ENCODE assay signal across 23 cellular contexts in the genomic region with DNA sequence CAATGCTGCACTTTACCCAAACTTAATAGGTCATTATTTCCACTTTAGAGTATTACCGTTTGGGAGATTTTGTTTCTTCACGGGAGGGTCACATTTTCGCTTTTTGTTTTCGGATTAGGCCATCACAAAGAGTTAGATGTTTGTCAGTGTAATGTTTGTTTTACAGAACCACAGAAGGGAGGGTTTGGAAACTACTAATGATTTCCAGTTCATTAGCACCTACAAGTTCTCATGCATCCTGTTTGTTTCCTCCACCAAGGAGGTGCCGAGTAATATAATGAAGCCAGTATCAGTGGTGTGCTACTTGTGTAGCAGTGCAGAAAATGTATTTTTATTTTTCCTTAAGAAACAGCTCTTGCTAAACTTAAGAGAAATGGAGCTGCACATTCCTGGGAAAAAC. TPM values are rescaled to one million over a fixed set of nuclear protein-coding genes. Genes with fewer than 3 reads are reported as not detected.
A peak's percentile ranks its signal among the peaks of the same experiment; 100 is the strongest.
DNase-seq lines count a peak whose midpoint lies in the region; ATAC-seq, FAIRE-seq and TF ChIP-seq lines count a peak whose summit lies in the region.
"Had no signal": no experiment of that assay in that cellular context is flagged by ENCODE, and none has a peak within 500 bp of the region (broad histone marks: within the 10 kb centered on the region; RNA-seq: fewer than 3 reads in every experiment).

No MANE protein-coding gene starts in this region.

- no TSS peak for BruUV-seq in K562 (replicated peaks; lab: Mats Ljungman, UMichigan)

- H3K79me1 ChIP-seq in mesendoderm (ENCODE audit: low read length) = no peaks in the 10 kb centered on the region

- no peaks in the 10 kb centered on the region for H4K20me1 ChIP-seq in K562 (replicated peaks; ENCODE audit: control insufficient read depth, insufficient read depth, low read length)

- no peak for TF ChIP-seq EP300 in K562 (IDR thresholded peaks at IDR 0.05; ENCODE audit: low read length)

- no peak overlapping the region for H3K4me3 ChIP-seq in K562
- no peak overlapping the region for H3K4me3 ChIP-seq in mesendoderm (ENCODE audit: low read length)
- no peak overlapping the region for H3K4me3 ChIP-seq in CD8-positive, alpha-beta memory T cell (ENCODE audit: low read length)
- H3K4me3 ChIP-seq: BLaER1 treated with 17β-estradiol and CSF1 and Interleukin-3, amounts not matched to agents 10 nM and 100 nM had no signal

- no peaks in the 10 kb centered on the region for H3K79me2 ChIP-seq in K562 (ENCODE audit: control insufficient read depth, insufficient read depth, low read length)
- no peaks in the 10 kb centered on the region for H3K79me2 ChIP-seq in mesendoderm (ENCODE audit: control insufficient read depth, insufficient read depth, low read length)

- H3K4ac ChIP-seq in mesendoderm (ENCODE audit: low read depth, low read length) = no peak overlapping the region

- peaks cover 12 to 21% of the 10 kb centered on the region in 2 experiments; a peak in 4 of 5 replicates for H3K27me3 ChIP-seq in K562 (ENCODE audit: control insufficient read depth in 2 of 2, insufficient read depth in 2 of 2, low read length in 2 of 2)
- H3K27me3 ChIP-seq in mesendoderm (ENCODE audit: insufficient read depth, low read length, poor library complexity) = peaks cover 2% of the 10 kb centered on the region
- H3K27me3 ChIP-seq in CD8-positive, alpha-beta memory T cell (ENCODE audit: insufficient read depth, low read length, poor library complexity, severe bottlenecking) = peaks cover 6% of the 10 kb centered on the region

- no peak for TF ChIP-seq CTCF in K562 (IDR thresholded peaks at IDR 0.05 in 2 of 3, conservative IDR thresholded peaks at IDR 0.05 in 1 of 3; ENCODE audit: insufficient read depth in 2 of 3, low read depth in 1 of 3, low read length in 3 of 3)

- no peaks in the 10 kb centered on the region for H3K9me3 ChIP-seq in K562 (replicated peaks; ENCODE audit: control insufficient read depth, insufficient read depth, low read depth, low read length)
- H3K9me3 ChIP-seq in CD8-positive, alpha-beta memory T cell (ENCODE audit: low read length) = no peaks in the 10 kb centered on the region
- H3K9me3 ChIP-seq: BLaER1 treated with 17β-estradiol and CSF1 and Interleukin-3, amounts not matched to agents 10 nM and 100 nM had no signal

- no peak overlapping the region for H4K5ac ChIP-seq in mesendoderm (ENCODE audit: low read length)

- WGBS in K562 (ENCODE audit: insufficient coverage, low coverage, missing lambda C conversion rate) = 2% methylated on average over 5 of the region's 5 CpGs
- no CpG with 5 or more reads among the region's 5 CpGs for WGBS in mesendoderm (ENCODE audit: extremely low coverage, insufficient coverage, low lambda C conversion rate)

- peaks cover 31% of the 10 kb centered on the region for H3K27me3 Mint-ChIP-seq in activated CD4-positive, alpha-beta T cell treated with anti-CD3 and anti-CD28 coated beads for 36 hours
- H3K27me3 Mint-ChIP-seq in activated CD4-positive, alpha-beta T cell treated with anti-CD3 and anti-CD28 coated beads, Interleukin-2, amount 10 ng/mL, durations not matched to agents 7 days and 5 days = peaks cover 40% of the 10 kb centered on the region
- H3K27me3 Mint-ChIP-seq in CD8-positive, alpha-beta memory T cell = peaks cover 11 to 70% of the 10 kb centered on the region in 2 donors

- DNase-seq in activated CD4-positive, alpha-beta T cell treated with anti-CD3 and anti-CD28 coated beads for 36 hours = no peak
- DNase-seq in activated CD4-positive, alpha-beta T cell treated with anti-CD3 and anti-CD28 coated beads, Interleukin-2, amount 10 ng/mL, durations not matched to agents 7 days and 5 days = no peak
- no peak for DNase-seq in K562 (ENCODE audit: extremely low read depth in 1 of 4, low spot score in 3 of 4)
- peak; percentile 50 for DNase-seq in mesendoderm
- no peak for DNase-seq in stimulated activated naive CD4-positive, alpha-beta T cell treated with Interleukin-2 at 50 U/mL for 16 hours (lab: John Stamatoyannopoulos, UW)
- no peak for DNase-seq in CD8-positive, alpha-beta memory T cell
- DNase-seq: ACHN; CD4-positive, alpha-beta memory T cell; DND-41; KBM-7; NCI-H1092 treated with DMSO at 0.1 percent for 48 hours; NCI-H146; NCI-H2029; NCI-H2227 treated with DMSO at 0.1 percent for 48 hours; NCI-H510A; NK-92 treated with Interleukin-12 subunit alpha and Interleukin-12 subunit beta, amount 100 ng/mL, for 24 hours had no signal

- H3K56ac ChIP-seq in mesendoderm (ENCODE audit: low read length) = no peak overlapping the region

- peak; percentile 23 for ATAC-seq in activated CD4-positive, alpha-beta T cell treated with anti-CD3 and anti-CD28 coated beads for 36 hours
- ATAC-seq in K562 (no peak), HG02642 (IDR thresholded peaks at IDR 0.05; ENCODE audit: poor library complexity, unreplicated experiment) (no peak), HG02870 (IDR thresholded peaks at IDR 0.05; ENCODE audit: unreplicated experiment) (no peak)
- ATAC-seq: HepG2, Panc1 had no signal

- H3K36me3 ChIP-seq in K562 (ENCODE audit: control insufficient read depth, insufficient read depth, low read length) (no peaks in the 10 kb centered on the region), mesendoderm (ENCODE audit: control insufficient read depth, insufficient read depth, low read length) (no peaks in the 10 kb centered on the region)
- H3K36me3 ChIP-seq in CD8-positive, alpha-beta memory T cell (ENCODE audit: insufficient read depth, low read length) = no peaks in the 10 kb centered on the region
- H3K36me3 ChIP-seq: BLaER1 treated with 17β-estradiol and CSF1 and Interleukin-3, amounts not matched to agents 10 nM and 100 nM had no signal

- H2BK120ac ChIP-seq in mesendoderm (ENCODE audit: low read depth, low read length) = no peak overlapping the region

- H3K4me1 ChIP-seq in K562 (replicated peaks in 1 of 2; ENCODE audit: control insufficient read depth in 2 of 2, insufficient read depth in 2 of 2, low read length in 2 of 2) (peaks cover 0 to 4% of the 10 kb centered on the region in 2 experiments; a peak in 2 of 5 replicates), mesendoderm (ENCODE audit: control insufficient read depth, low read depth, low read length) (peaks cover 4% of the 10 kb centered on the region)
- H3K4me1 ChIP-seq in CD8-positive, alpha-beta memory T cell (ENCODE audit: insufficient read depth, low read length) = no peaks in the 10 kb centered on the region

- FAIRE-seq in K562 (lab: Jason Lieb, UNC) = peak; percentile 11
- FAIRE-seq: GM19239, HepG2 had no signal

- H2BK5ac ChIP-seq in mesendoderm (ENCODE audit: low read length) = no peak overlapping the region

- TF ChIP-seq RAD21 in K562 (CRISPR knock-in tag; conservative IDR thresholded peaks at IDR 0.05 in 1 of 2, IDR thresholded peaks at IDR 0.05 in 1 of 2) = no peak

- no peak overlapping the region for H2AK5ac ChIP-seq in mesendoderm (ENCODE audit: low read length)

- no peaks in the 10 kb centered on the region for H3K36me3 Mint-ChIP-seq in activated CD4-positive, alpha-beta T cell treated with anti-CD3 and anti-CD28 coated beads for 36 hours (ENCODE audit: low read depth)
- peaks cover 3% of the 10 kb centered on the region for H3K36me3 Mint-ChIP-seq in activated CD4-positive, alpha-beta T cell treated with anti-CD3 and anti-CD28 coated beads, Interleukin-2, amount 10 ng/mL, durations not matched to agents 7 days and 5 days (ENCODE audit: low read depth)
- no peaks in the 10 kb centered on the region for H3K36me3 Mint-ChIP-seq in CD8-positive, alpha-beta memory T cell
- H3K36me3 Mint-ChIP-seq: CD4-positive, alpha-beta memory T cell had no signal

- no peak overlapping the region for H3K23ac ChIP-seq in mesendoderm (ENCODE audit: low read length)

- TF ChIP-seq POLR2A in K562 (conservative IDR thresholded peaks at IDR 0.05) = no peak

- no peak overlapping the region for H2BK15ac ChIP-seq in mesendoderm (replicated peaks; ENCODE audit: low read depth)

- intact Hi-C loops in activated CD4-positive, alpha-beta T cell treated with anti-CD3 and anti-CD28 coated beads for 36 hours (cut with DNase I, micrococcal nuclease) = no loop called here
- intact Hi-C loops in K562 (cut with micrococcal nuclease) = no loop called here

- CTCF ChIA-PET in activated CD4-positive, alpha-beta T cell treated with anti-CD3 and anti-CD28 coated beads for 36 hours (lab: Charles Lee) = no interaction called here
- CTCF ChIA-PET in activated CD4-positive, alpha-beta T cell treated with anti-CD3 and anti-CD28 coated beads, Interleukin-2, amount 10 ng/mL, durations not matched to agents 7 days and 5 days (lab: Charles Lee) = interaction anchor here (0.6 kb wide), 1 partner anchor 73 kb away, joined by 5 read pairs; no protein-coding TSS in a partner anchor
- CTCF ChIA-PET in K562 (lab: Yijun Ruan, JAX; ENCODE audit: low intra/inter-chr PET ratio) = no interaction called here
- CTCF ChIA-PET in CD8-positive, alpha-beta memory T cell (lab: Charles Lee) = interaction anchor here (1.1 kb wide), 1 partner anchor 9 kb away, joined by 3 read pairs; no protein-coding TSS in a partner anchor

- POLR2A ChIA-PET in activated CD4-positive, alpha-beta T cell treated with anti-CD3 and anti-CD28 coated beads for 36 hours (lab: Charles Lee) = no interaction called here
- POLR2A ChIA-PET in activated CD4-positive, alpha-beta T cell treated with anti-CD3 and anti-CD28 coated beads, Interleukin-2, amount 10 ng/mL, durations not matched to agents 7 days and 5 days (lab: Charles Lee) = no interaction called here
- POLR2A ChIA-PET in K562 (lab: Yijun Ruan, JAX) = no interaction called here
- POLR2A ChIA-PET in CD8-positive, alpha-beta memory T cell (lab: Charles Lee) = no interaction called here

- no peak overlapping the region for H3K4me3 Mint-ChIP-seq in activated CD4-positive, alpha-beta T cell treated with anti-CD3 and anti-CD28 coated beads for 36 hours
- H3K4me3 Mint-ChIP-seq in activated CD4-positive, alpha-beta T cell treated with anti-CD3 and anti-CD28 coated beads, Interleukin-2, amount 10 ng/mL, durations not matched to agents 7 days and 5 days = no peak overlapping the region
- no peak overlapping the region for H3K4me3 Mint-ChIP-seq in CD8-positive, alpha-beta memory T cell

- H3K4me2 ChIP-seq in K562 (ENCODE audit: insufficient read depth, low read length) = no peak overlapping the region
- H3K4me2 ChIP-seq in mesendoderm (ENCODE audit: low read length) = no peak overlapping the region
- H3K4me2 ChIP-seq: BLaER1 treated with 17β-estradiol and CSF1 and Interleukin-3, amounts not matched to agents 10 nM and 100 nM had no signal

- H3K9me1 ChIP-seq in K562 (ENCODE audit: control insufficient read depth, insufficient read depth, low read length) = no peaks in the 10 kb centered on the region

- H3K18ac ChIP-seq in mesendoderm (ENCODE audit: low read length) = no peak overlapping the region

- no peak overlapping the region for H3K27ac Mint-ChIP-seq in activated CD4-positive, alpha-beta T cell treated with anti-CD3 and anti-CD28 coated beads for 36 hours
- no peak overlapping the region for H3K27ac Mint-ChIP-seq in activated CD4-positive, alpha-beta T cell treated with anti-CD3 and anti-CD28 coated beads, Interleukin-2, amount 10 ng/mL, durations not matched to agents 7 days and 5 days
- H3K27ac Mint-ChIP-seq in CD8-positive, alpha-beta memory T cell = no peak overlapping the region
- H3K27ac Mint-ChIP-seq: CD4-positive, alpha-beta memory T cell had no signal

- H3K9me3 Mint-ChIP-seq in activated CD4-positive, alpha-beta T cell treated with anti-CD3 and anti-CD28 coated beads for 36 hours (ENCODE audit: low read depth) = no peaks in the 10 kb centered on the region
- no peaks in the 10 kb centered on the region for H3K9me3 Mint-ChIP-seq in activated CD4-positive, alpha-beta T cell treated with anti-CD3 and anti-CD28 coated beads, Interleukin-2, amount 10 ng/mL, durations not matched to agents 7 days and 5 days
- peaks cover 0 to 2% (median 0%) of the 10 kb centered on the region in 5 donors for H3K9me3 Mint-ChIP-seq in CD8-positive, alpha-beta memory T cell

- H3K9ac ChIP-seq in K562 (ENCODE audit: insufficient read depth in 1 of 2, low read depth in 2 of 2, low read length in 2 of 2) (no peak overlapping the region), mesendoderm (ENCODE audit: low read length) (no peak overlapping the region)
- H3K9ac ChIP-seq: BLaER1 treated with 17β-estradiol and CSF1 and Interleukin-3, amounts not matched to agents 10 nM and 100 nM had no signal

- no peak overlapping the region for H2AFZ ChIP-seq in K562 (ENCODE audit: low read depth, low read length)

- no peak overlapping the region for H3K27ac ChIP-seq in K562 (ENCODE audit: extremely low read depth, low read depth, low read length)
- H3K27ac ChIP-seq in mesendoderm (ENCODE audit: low read depth, low read length) = no peak overlapping the region
- H3K27ac ChIP-seq in CD8-positive, alpha-beta memory T cell (ENCODE audit: low read depth, low read length) = no peak overlapping the region
- H3K27ac ChIP-seq: 22Rv1; BLaER1 treated with 17β-estradiol and CSF1 and Interleukin-3, amounts not matched to agents 10 nM and 100 nM had no signal

- peaks cover 14% of the 10 kb centered on the region for H3K4me1 Mint-ChIP-seq in activated CD4-positive, alpha-beta T cell treated with anti-CD3 and anti-CD28 coated beads for 36 hours
- peaks cover 12% of the 10 kb centered on the region for H3K4me1 Mint-ChIP-seq in activated CD4-positive, alpha-beta T cell treated with anti-CD3 and anti-CD28 coated beads, Interleukin-2, amount 10 ng/mL, durations not matched to agents 7 days and 5 days
- peaks cover 5 to 7% (median 6%) of the 10 kb centered on the region in 3 donors for H3K4me1 Mint-ChIP-seq in CD8-positive, alpha-beta memory T cell

- in situ Hi-C loops in K562 (cut with MboI) = no loop called here

- no peak overlapping the region for H4K8ac ChIP-seq in mesendoderm (ENCODE audit: low read depth, low read length)

RNA-seq across cellular contexts. Expression of gene CELF2, which starts 5.3 kb away (rescaled TPM):
- total RNA-seq in activated CD4-positive, alpha-beta T cell treated with anti-CD3 and anti-CD28 coated beads for 36 hours = 100 to 1,000 TPM; 102 to 119 TPM
- total RNA-seq in activated CD4-positive, alpha-beta T cell treated with anti-CD3 and anti-CD28 coated beads, Interleukin-2, amount 10 ng/mL, durations not matched to agents 7 days and 5 days = 100 to 1,000 TPM; 165 to 181 TPM
- total RNA-seq in K562 (2011; cell fraction: chromatin; rRNA removed; ENCODE audit: low replicate concordance) = 13.0 and 17.8 TPM in 2 replicates
- 8.3 and 9.8 TPM in 2 replicates for total RNA-seq in K562 (2011; cell fraction: nucleolus; rRNA removed)
- total RNA-seq in K562 (2011; cell fraction: nucleoplasm; rRNA removed) = 8.8 and 11.5 TPM in 2 replicates
- total RNA-seq in K562 (2014; rRNA removed) (11.3 and 11.7 TPM in 2 replicates), K562 (2014; rRNA removed; fragmentation: Illumina TruSeq; extraction: Trizol) (7.9 and 9.9 TPM in 2 replicates), K562 (2015; rRNA removed; fragmentation: Illumina TruSeq; extraction: Trizol) (13.6 and 14.0 TPM in 2 replicates), K562 (2021) (15.8 and 20.3 TPM in 2 replicates)
- polyA plus RNA-seq in K562 (2011; rRNA removed) (11.1 and 12.8 TPM in 2 replicates), K562 (2014; fragmentation: Illumina TruSeq; extraction: Trizol) (11.7 and 13.0 TPM in 2 replicates), K562 (2014; fragmentation: Nextera tagmentation; extraction: Ambion mirVana) (1 to 10 TPM; 4.0 to 5.4 TPM), K562 (2014; rRNA removed) (8.8 and 9.9 TPM in 2 replicates)
- 11.9 and 17.6 TPM in 2 replicates for polyA plus RNA-seq in K562 (2011; cell fraction: cytosol; rRNA removed)
- polyA plus RNA-seq in K562 (2011; cell fraction: nucleus; rRNA removed) = 18.5 and 18.6 TPM in 2 replicates
- 12.4 and 21.1 TPM in 2 replicates for polyA plus RNA-seq in K562 (2012)
- 24.7 and 30.1 TPM in 2 replicates for polyA minus RNA-seq in K562 (2011; rRNA and poly(A)+ RNA removed)
- 17.8 and 25.1 TPM in 2 replicates for polyA minus RNA-seq in K562 (2011; cell fraction: cytosol; rRNA and poly(A)+ RNA removed)
- 14.0 and 27.1 TPM in 2 replicates for polyA minus RNA-seq in K562 (2011; cell fraction: nucleus; rRNA and poly(A)+ RNA removed)
- polyA plus RNA-seq in mesendoderm (2013, experiment 1 of 2) = 9.2 TPM
- 9.4 TPM for polyA plus RNA-seq in mesendoderm (2013, experiment 2 of 2)
- 100 to 1,000 TPM; 154 to 155 TPM for total RNA-seq in CD8-positive, alpha-beta memory T cell
- 166 TPM for polyA plus RNA-seq in CD8-positive, alpha-beta memory T cell
- total RNA-seq: HepG2 had no signal
- polyA plus RNA-seq: HepG2 had no signal

Comparison
In these comparisons a context has a peak if more than half of its experiments do, and no peak if none do; other contexts are left out.
1. CTCF ChIA-PET loops: an anchor here in activated CD4-positive, alpha-beta T cell treated with anti-CD3 and anti-CD28 coated beads, Interleukin-2, amount 10 ng/mL, durations not matched to agents 7 days and 5 days (0.6 kb wide) and CD8-positive, alpha-beta memory T cell (1.1 kb wide); none called in activated CD4-positive, alpha-beta T cell treated with anti-CD3 and anti-CD28 coated beads for 36 hours and K562.
2. RNA of gene CELF2, which starts 5.3 kb away (total RNA-seq): 165 to 181 TPM in activated CD4-positive, alpha-beta T cell treated with anti-CD3 and anti-CD28 coated beads, Interleukin-2, amount 10 ng/mL, durations not matched to agents 7 days and 5 days, 154 to 155 TPM in CD8-positive, alpha-beta memory T cell and 102 to 119 TPM in activated CD4-positive, alpha-beta T cell treated with anti-CD3 and anti-CD28 coated beads for 36 hours; 7.9 to 20.3 TPM in K562; every median in the first group is over 4 times any median in the second.